Comparison of ENCODE assay signal across 15 cellular contexts in the genomic region with DNA sequence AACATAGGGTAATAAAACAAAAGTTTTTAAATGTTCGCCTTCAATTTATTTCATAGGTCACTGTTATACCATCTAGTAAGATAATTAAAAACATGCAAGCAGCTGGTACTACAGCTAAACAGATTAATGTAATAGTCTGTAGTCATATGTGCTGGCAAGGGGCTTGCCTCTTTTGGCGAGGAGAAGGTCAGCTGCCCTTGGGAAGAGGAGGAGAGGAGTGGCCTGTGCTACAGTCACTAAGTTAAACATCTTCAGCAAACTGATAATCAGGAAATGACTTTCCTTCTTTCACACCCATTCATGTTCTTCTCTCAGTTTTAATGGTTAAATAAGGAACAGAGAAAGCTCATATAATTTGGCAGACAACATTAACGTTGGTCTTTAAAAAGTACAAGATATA.
DNase-seq lines count a peak whose midpoint lies in the region; ATAC-seq lines count a peak whose summit lies in the region.
"Had no signal": no experiment of that assay in that cellular context is flagged by ENCODE, and none has a peak within 500 bp of the region (broad histone marks: within the 10 kb centered on the region; RNA-seq: fewer than 3 reads in every experiment).

No MANE protein-coding gene starts in this region.

- H3K36me3 ChIP-seq in MG63: no peaks in the 10 kb centered on the region

- H3K27me3 ChIP-seq in MG63: no peaks in the 10 kb centered on the region

- peak; percentile 62 for ATAC-seq in GM21526 (IDR thresholded peaks at IDR 0.05; ENCODE audit: low FRiP score, unreplicated experiment)
- ATAC-seq in HG02884 (IDR thresholded peaks at IDR 0.05; ENCODE audit: unreplicated experiment): no peak
- ATAC-seq: HCT116 had no signal

- DNase-seq in DMS53 (lab: John Stamatoyannopoulos, UW): peak; percentile 1
- DNase-seq in DMS53 treated with DMSO at 0.1 percent for 48 hours (lab: John Stamatoyannopoulos, UW; ENCODE audit: unreplicated experiment): no peak
- DNase-seq in MG63: peak; percentile 54
- peak; percentile 36 for DNase-seq in fibroblast of the conjunctiva (ENCODE audit: low read depth)
- no peak for DNase-seq in hippocampal formation (lab: John Stamatoyannopoulos, UW)
- no peak for DNase-seq in mucosa of gallbladder (ENCODE audit: low spot score)
- DNase-seq: 8988T; activated CD4-positive, CD25-positive, alpha-beta regulatory T cell; activated naive CD8-positive, alpha-beta T cell treated with anti-CD3 and anti-CD28 coated beads, Interleukin-2, amount 10 ng/mL, durations not matched to agents 7 days and 5 days; Caco-2; central memory CD4-positive, alpha-beta T cell; stimulated activated CD4-positive, alpha-beta T cell treated with anti-CD3 and anti-CD28 coated beads, Interleukin-15, amount 100 ng/mL, for 24 hours had no signal

- no peak overlapping the region for H3K4me3 ChIP-seq in MG63

- no peaks in the 10 kb centered on the region for H3K9me3 ChIP-seq in MG63
- H3K9me3 ChIP-seq: Caco-2 had no signal

Comparison
In these comparisons a context has a peak if more than half of its experiments do, and no peak if none do; other contexts are left out.
1. DNase-seq: peak in DMS53 (single experiment), MG63 (single experiment) and fibroblast of the conjunctiva (single experiment); none in DMS53 treated with DMSO at 0.1 percent for 48 hours (single experiment), hippocampal formation (0 of 2) and mucosa of gallbladder (single experiment).